19 cellular contexts compared by ENCODE assay signal in the genomic region with DNA sequence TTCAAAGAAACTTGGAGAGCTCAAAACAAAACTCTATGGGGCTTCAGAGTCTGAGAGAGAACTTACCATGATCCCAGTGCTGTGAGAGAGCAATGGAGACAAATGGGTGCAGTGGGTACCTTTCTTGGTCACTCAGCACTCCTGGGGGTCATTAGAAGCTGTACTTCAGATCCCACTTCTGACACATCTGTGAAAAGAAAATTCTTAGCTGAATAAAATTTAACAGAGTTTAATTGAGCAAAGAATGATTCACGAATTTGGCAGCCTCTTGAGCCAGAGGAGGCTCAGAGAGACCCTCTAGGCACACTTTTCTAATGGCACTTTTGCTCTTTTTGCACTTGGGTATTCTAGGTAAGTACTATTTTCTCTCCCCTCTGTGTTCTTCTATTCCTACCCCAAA.
DNase-seq lines count a peak whose midpoint lies in the region; ATAC-seq and TF ChIP-seq lines count a peak whose summit lies in the region.
"Had no signal": no experiment of that assay in that cellular context is flagged by ENCODE, and none has a peak within 500 bp of the region (broad histone marks: within the 10 kb centered on the region; RNA-seq: fewer than 3 reads in every experiment).

No MANE protein-coding gene starts in this region.

- H3K9me3 Mint-ChIP-seq in nephron, result peaks cover 8% of the 10 kb centered on the region

- intact Hi-C loops in PC-9 (cut with micrococcal nuclease; ENCODE audit: unreplicated experiment), result no loop called here

- 0 out of 2 replicates have a peak overlapping the region, but pooled peaks have one; percentile 54 for H2AFZ ChIP-seq in PC-9

- H3K9me2 ChIP-seq in PC-9 (ENCODE audit: insufficient read depth), result 0 out of 2 replicates have a peak, but pooled peaks cover 3% of the 10 kb centered on the region

- in situ Hi-C loops in Caki2 (cut with HindIII; ENCODE audit: low pct_unique_long_range_greater_than_20kb, low sequenced_read_pairs), result no loop called here

- no peaks in the 10 kb centered on the region for H3K36me3 ChIP-seq in PC-9 (ENCODE audit: low read depth)

- ATAC-seq in GM21576 (IDR thresholded peaks at IDR 0.05; ENCODE audit: unreplicated experiment), result no peak
- ATAC-seq: A549 had no signal

- no peaks in the 10 kb centered on the region for H3K36me3 Mint-ChIP-seq in nephron (ENCODE audit: low read depth)
- H3K36me3 Mint-ChIP-seq: CD4-positive, alpha-beta memory T cell had no signal

- no peaks in the 10 kb centered on the region for H3K4me1 ChIP-seq in PC-9 (replicated peaks; ENCODE audit: insufficient read depth)
- H3K4me1 ChIP-seq: A549, Caco-2 had no signal

- no peaks in the 10 kb centered on the region for H3K4me1 Mint-ChIP-seq in nephron
- H3K4me1 Mint-ChIP-seq: CD4-positive, alpha-beta memory T cell; H9 had no signal

- H3K9me3 ChIP-seq in PC-9 (ENCODE audit: insufficient read depth, low read depth), result no peaks in the 10 kb centered on the region; the same call in 1 of the 2 replicates
- H3K9me3 ChIP-seq: A549, Caco-2 had no signal

- H3K27ac ChIP-seq in PC-9, result no peak overlapping the region
- H3K27ac ChIP-seq: A549 had no signal

- H3F3A ChIP-seq in PC-9 (ENCODE audit: insufficient read depth, low read depth), result no peaks in the 10 kb centered on the region

- H3K27me3 ChIP-seq in PC-9 (ENCODE audit: insufficient read depth, low read depth), result no peaks in the 10 kb centered on the region

- POLR2A ChIA-PET in PC-9 (lab: Charles Lee; ENCODE audit: unreplicated experiment), result no interaction called here

- CTCF ChIA-PET in PC-9 (lab: Charles Lee), result no interaction called here

- H3K27ac Mint-ChIP-seq in nephron, result peak overlapping the region in 2 of 3 experiments; percentile 85 to 94
- H3K27ac Mint-ChIP-seq: CD4-positive, alpha-beta memory T cell; H9; HFFc6 had no signal

- H3K79me2 ChIP-seq in PC-9 (ENCODE audit: low read depth), result no peaks in the 10 kb centered on the region

- no peaks in the 10 kb centered on the region for H4K20me1 ChIP-seq in PC-9 (ENCODE audit: insufficient read depth)

- TF ChIP-seq CTCF in PC-9 (conservative IDR thresholded peaks at IDR 0.05), result no peak
- no peak for TF ChIP-seq CTCF in epithelial cell of proximal tubule (conservative IDR thresholded peaks at IDR 0.05; ENCODE audit: low read depth, low read length)
- TF ChIP-seq CTCF in nephron (IDR thresholded peaks at IDR 0.05; ENCODE audit: unreplicated experiment in 3 of 3), result no peak

- no peak overlapping the region for H3K4me3 Mint-ChIP-seq in nephron
- H3K4me3 Mint-ChIP-seq: CD4-positive, alpha-beta memory T cell; H9; HFFc6 had no signal

- H3K4me2 ChIP-seq in PC-9, result no peak overlapping the region
- H3K4me2 ChIP-seq: A549 had no signal

- H3K4me3 ChIP-seq in PC-9, result no peak overlapping the region
- H3K4me3 ChIP-seq in epithelial cell of proximal tubule (ENCODE audit: low read depth, low read length), result peak overlapping the region; percentile 3
- H3K4me3 ChIP-seq: A549 had no signal

- DNase-seq in Caki2 (ENCODE audit: low read depth), result peak; percentile 35
- no peak for DNase-seq in PC-9
- peak; percentile 36 for DNase-seq in epithelial cell of proximal tubule (ENCODE audit: low read depth)
- DNase-seq in activated T-cell treated with anti-CD3 and anti-CD28 coated beads, Interleukin-2, amount 50 U/mL, for 48 hours, result no peak
- no peak for DNase-seq in HCEC 1CT
- DNase-seq in RKO (ENCODE audit: low spot score), result no peak
- DNase-seq: 8988T; C1 segment of cervical spinal cord; Caco-2; CD4-positive, alpha-beta memory T cell; DMS 273 treated with DMSO at 0.1 percent for 48 hours; DMS53; DMS79 treated with DMSO at 0.1 percent for 48 hours; GF-D8; H9; HFFc6 had no signal

- H3K27me3 Mint-ChIP-seq in nephron (ENCODE audit: low read depth), result no peaks in the 10 kb centered on the region
- H3K27me3 Mint-ChIP-seq: CD4-positive, alpha-beta memory T cell had no signal

- BruUV-seq in PC-9 (replicated peaks; lab: Mats Ljungman, UMichigan), result no TSS peak

Comparison
In these comparisons a context has a peak if more than half of its experiments do, and no peak if none do; other contexts are left out.
1. DNase-seq: peak in Caki2 (single experiment) and epithelial cell of proximal tubule (single experiment); none in PC-9 (0 of 2), activated T-cell treated with anti-CD3 and anti-CD28 coated beads, Interleukin-2, amount 50 U/mL, for 48 hours (0 of 2), HCEC 1CT (single experiment) and RKO (single experiment).